ENCODE assay signal across 8 cellular contexts in genomic region chr19:52601025-52601973, GRCh38. TPM values are rescaled to one million over a fixed set of nuclear protein-coding genes. Genes with fewer than 3 reads are reported as not detected.
DNase-seq lines count a peak whose midpoint lies in the region; ATAC-seq, FAIRE-seq and TF ChIP-seq lines count a peak whose summit lies in the region.

No MANE protein-coding gene starts in this region.

- ATAC-seq in GM18517 (IDR thresholded peaks at IDR 0.05; ENCODE audit: unreplicated experiment) = peak; percentile 87
- ATAC-seq in HG03039 (IDR thresholded peaks at IDR 0.05; ENCODE audit: unreplicated experiment) = peak; percentile 88

- peak; percentile 60 for DNase-seq in 8988T
- peak; percentile 61 for DNase-seq in NCI-H2107 (lab: John Stamatoyannopoulos, UW)
- peak; percentile 80 for DNase-seq in bronchial epithelial cell (ENCODE audit: low read depth)
- peak; percentile 84 for DNase-seq in iris pigment epithelial cell (ENCODE audit: low read depth)
- DNase-seq in smooth muscle cell of the brain vasculature (ENCODE audit: low read depth, low spot score) = peak; percentile 54

- H3K4me3 ChIP-seq in WI38 (ENCODE audit: low read depth, low read length) (peak overlapping the region; percentile 70), bronchial epithelial cell (ENCODE audit: low read depth, low read length) (peak overlapping the region; percentile 66)

- H3K27me3 ChIP-seq in bronchial epithelial cell (ENCODE audit: control insufficient read depth, insufficient read depth, low read length) = no peaks in the 10 kb centered on the region

- TF ChIP-seq CTCF in WI38 (IDR thresholded peaks at IDR 0.05; ENCODE audit: low read depth, low read length) (no peak), bronchial epithelial cell (IDR thresholded peaks at IDR 0.05; ENCODE audit: insufficient read depth, low read length, severe bottlenecking) (peak; percentile 40)

- H3K36me3 ChIP-seq in bronchial epithelial cell (ENCODE audit: control insufficient read depth, insufficient read depth, low read length) = no peaks in the 10 kb centered on the region

- no peak for FAIRE-seq in bronchial epithelial cell (lab: Jason Lieb, UNC)

RNA-seq across cellular contexts. Expression of gene ZNF701, which starts 31.2 kb away (rescaled TPM):
- 11.6 and 15.6 TPM in 2 replicates for total RNA-seq in bronchial epithelial cell

RNA-seq across cellular contexts. Expression of gene ZNF83, which starts 36.9 kb away (rescaled TPM):
- total RNA-seq in bronchial epithelial cell = 132 and 163 TPM in 2 replicates

Comparison
In these comparisons a context has a peak if more than half of its experiments do, and no peak if none do; other contexts are left out.
1. Peak in every context shown above with its lines: DNase-seq, ATAC-seq and H3K4me3 ChIP-seq.